Comparison of ENCODE assay signal across 26 cellular contexts in the genomic region with DNA sequence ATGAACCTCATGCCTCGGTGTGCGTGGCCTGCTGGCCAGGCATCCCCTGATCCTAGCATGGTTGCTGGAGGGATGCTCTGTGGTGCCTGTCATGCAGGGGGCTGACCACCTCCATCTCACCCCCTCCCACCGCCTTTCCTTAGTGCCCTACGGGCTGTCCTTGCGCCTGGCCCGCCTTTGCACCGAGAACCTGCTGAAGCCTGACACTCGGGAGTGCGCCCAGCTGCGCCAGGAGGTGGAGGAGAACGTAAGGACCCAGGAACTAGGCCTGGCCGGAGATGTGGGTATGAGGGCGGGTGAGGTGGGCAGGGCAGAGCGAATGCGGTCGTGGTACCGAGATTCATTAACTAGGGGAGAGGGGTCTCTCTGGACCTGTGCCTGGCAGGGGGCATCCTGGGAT.
"Had no signal": no experiment of that assay in that cellular context is flagged by ENCODE, and none has a peak within 500 bp of the region (broad histone marks: within the 10 kb centered on the region; RNA-seq: fewer than 3 reads in every experiment).

No MANE protein-coding gene starts in this region.

- FAIRE-seq: endothelial cell of umbilical vein had no signal

- DNase-seq: dermis blood vessel endothelial cell; effector memory CD4-positive, alpha-beta T cell; foreskin melanocyte; hypothalamus; immature natural killer cell; islet precursor cell; mesenchymal stem cell; mucosa of descending colon; naive B cell; stimulated activated CD4-positive, alpha-beta T cell treated with anti-CD3 and anti-CD28 coated beads, Interleukin-12 subunit alpha, Interleukin-12 subunit beta, amount 100 ng/mL, for 4 hours; stimulated activated CD4-positive, alpha-beta T cell treated with anti-CD3 and anti-CD28 coated beads, Interleukin-1b, Interleukin-23, amount 100 ng/mL, for 48 hours; stimulated activated CD4-positive, alpha-beta T cell treated with anti-CD3 and anti-CD28 coated beads, Interleukin-4, amount 100 ng/mL, for 1 hour; stimulated activated CD8-positive, alpha-beta memory T cell treated with anti-CD3 and anti-CD28 coated beads, Interleukin-4, amount 100 ng/mL, for 48 hours; stimulated activated naive CD4-positive, alpha-beta T cell; stimulated activated naive CD8-positive, alpha-beta T cell treated with anti-CD3 and anti-CD28 coated beads, Interleukin-15, amount 100 ng/mL, for 72 hours; transverse colon had no signal

- H3K79me2 ChIP-seq: parathyroid adenoma had no signal

- ATAC-seq: left lobe of liver; mucosa of descending colon; natural killer cell treated with Interleukin-12 subunit alpha and Interleukin-12 subunit beta and Interleukin-15 and Interleukin-18, amount 100 ng/mL, for 72 hours; sciatic nerve; stimulated activated naive CD8-positive, alpha-beta T cell treated with anti-CD3 and anti-CD28 coated beads, Interleukin-15, amount 100 ng/mL, for 72 hours had no signal

- H3K4me1 ChIP-seq: esophagus muscularis mucosa, parathyroid adenoma, suprapubic skin, transverse colon had no signal

- H3K27me3 ChIP-seq: suprapubic skin, transverse colon had no signal

- H3K27ac ChIP-seq: coronary artery, esophagus muscularis mucosa, parathyroid adenoma, suprapubic skin, transverse colon had no signal

- H3K9me3 ChIP-seq: esophagus muscularis mucosa, mucosa of descending colon, suprapubic skin, transverse colon had no signal

- H3K4me3 ChIP-seq: coronary artery, esophagus muscularis mucosa, lung, mucosa of descending colon, smooth muscle cell, suprapubic skin, transverse colon had no signal

- H3K9ac ChIP-seq: parathyroid adenoma had no signal

- H3K4me2 ChIP-seq: smooth muscle cell had no signal

- H2AFZ ChIP-seq: parathyroid adenoma had no signal
